In the genomic region with DNA sequence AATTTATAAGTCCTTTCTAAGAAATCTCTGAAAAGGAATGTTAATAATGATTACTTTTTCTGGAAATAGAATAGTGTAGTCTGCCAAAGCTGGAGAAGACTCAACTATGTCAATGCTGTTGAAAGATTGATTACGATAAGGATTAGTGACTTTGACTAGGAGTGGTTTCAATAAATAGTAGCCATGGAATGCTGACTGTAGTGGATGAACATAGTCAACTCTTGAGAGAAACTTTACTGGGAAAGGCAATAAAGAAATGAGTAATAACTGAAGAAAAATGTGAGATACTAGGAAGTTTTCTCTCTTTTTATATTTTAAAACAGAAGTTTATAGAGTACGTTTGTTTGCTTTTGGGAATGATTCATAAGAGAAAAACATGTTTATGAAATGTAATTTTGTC, we compare ENCODE assay signal across 17 cellular contexts.
"Had no signal": no experiment of that assay in that cellular context is flagged by ENCODE, and none has a peak within 500 bp of the region (broad histone marks: within the 10 kb centered on the region; RNA-seq: fewer than 3 reads in every experiment).

No MANE protein-coding gene starts in this region.

- H3K9me3 Mint-ChIP-seq: naive B cell, nephron had no signal

- H3K9me3 ChIP-seq: pancreas had no signal

- DNase-seq: cortex of kidney; dorsolateral prefrontal cortex; effector CD8-positive, alpha-beta T cell; foreskin keratinocyte; left colon; mesendoderm; naive B cell; occipital lobe; pancreas; right cardiac atrium; stimulated activated CD4-positive, alpha-beta T cell treated with anti-CD3 and anti-CD28 coated beads, Interleukin-2, amount 100 ng/mL, for 48 hours; stimulated activated naive CD4-positive, alpha-beta T cell treated with Interleukin-2 at 50 U/mL for 16 hours; trophoblast cell had no signal

- H3K27ac Mint-ChIP-seq: naive B cell, nephron, progenitor cell of endocrine pancreas had no signal

- H3K4me1 ChIP-seq: foreskin keratinocyte, pancreas had no signal

- H3K27me3 ChIP-seq: dorsolateral prefrontal cortex, pancreas had no signal

- H3K4me3 Mint-ChIP-seq: naive B cell, nephron had no signal

- H3K4me3 ChIP-seq: dorsolateral prefrontal cortex, pancreas, smooth muscle cell had no signal

- H3K36me3 ChIP-seq: pancreas had no signal

- ATAC-seq: esophagus mucosa, foreskin keratinocyte, left colon, pancreas, right cardiac atrium had no signal

- H3K36me3 Mint-ChIP-seq: naive B cell had no signal

- H3K4me2 ChIP-seq: smooth muscle cell had no signal

- H3K27ac ChIP-seq: dorsolateral prefrontal cortex, foreskin keratinocyte, pancreas had no signal

- H3K4me1 Mint-ChIP-seq: naive B cell, nephron had no signal
